In the genomic region with DNA sequence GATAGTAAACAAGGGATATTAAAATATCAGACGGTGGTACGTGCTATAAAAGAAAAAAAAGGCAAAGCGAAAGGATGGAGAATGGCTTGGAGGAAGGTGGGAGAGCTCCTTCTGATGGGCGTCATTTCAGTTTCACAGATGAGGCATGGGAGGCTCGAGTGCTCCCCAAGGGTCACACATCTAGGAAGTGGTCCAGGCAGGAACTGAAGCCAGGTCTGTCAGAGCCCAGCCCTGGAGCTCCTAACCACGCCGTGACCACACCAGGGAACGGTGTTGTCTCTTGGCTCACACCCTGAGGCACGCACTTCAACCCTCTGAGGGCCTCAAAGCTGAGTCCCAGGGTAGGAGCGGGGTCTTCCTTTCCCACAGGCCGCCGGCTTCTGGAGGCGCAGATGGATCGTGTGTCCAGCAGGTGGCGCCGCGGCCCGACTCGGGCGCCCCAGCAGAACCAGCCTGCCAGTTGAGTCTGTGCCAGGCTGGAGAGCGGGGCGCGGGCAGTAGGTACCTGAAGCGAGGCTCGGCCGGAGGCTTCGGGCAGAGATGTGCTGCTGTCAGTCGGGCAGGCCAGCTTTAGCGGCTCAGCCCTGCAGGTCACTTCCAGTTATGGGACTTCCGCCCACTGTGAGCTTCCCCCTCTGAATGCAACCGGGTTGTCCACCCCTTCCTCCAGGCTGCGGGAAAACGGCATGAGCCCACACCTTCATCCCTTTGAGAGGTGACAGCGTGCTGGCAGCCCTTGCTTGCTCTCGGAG, we compare ENCODE assay signal across 8 cellular contexts.
DNase-seq lines count a peak whose midpoint lies in the region; ATAC-seq, FAIRE-seq and TF ChIP-seq lines count a peak whose summit lies in the region.

No MANE protein-coding gene starts in this region.

- peaks cover 0 to 18% (median 7%) of the 10 kb centered on the region in 3 donors for H3K4me1 ChIP-seq in esophagus squamous epithelium

- DNase-seq in AG08396 (ENCODE audit: low spot score) (peak; percentile 87), GM18507 (ENCODE audit: extremely low spot score, insufficient read length, low read depth) (peak; percentile 46), NCI-H524 treated with DMSO at 0.1 percent for 48 hours (lab: John Stamatoyannopoulos, UW) (peak; percentile 29), esophagus squamous epithelium (lab: John Stamatoyannopoulos, UW) (no peak), myocyte (ENCODE audit: low read depth) (peak; percentile 65)
- DNase-seq in activated CD8-positive, alpha-beta memory T cell treated with anti-CD3 and anti-CD28 coated beads for 24 hours = peak; percentile 78
- peak; percentile 9 for DNase-seq in stimulated activated naive CD4-positive, alpha-beta T cell treated with Interleukin-2 at 50 U/mL for 16 hours (lab: John Stamatoyannopoulos, UW)

- no peak for FAIRE-seq in GM18507 (lab: Jason Lieb, UNC)

- no peak overlapping the region for H3K27ac ChIP-seq in esophagus squamous epithelium

- peaks cover 0 to 34% (median 0%) of the 10 kb centered on the region in 4 donors for H3K27me3 ChIP-seq in esophagus squamous epithelium

- peak overlapping the region in 2 of 4 donors; percentile 16 to 56 for H3K4me3 ChIP-seq in esophagus squamous epithelium

- intact Hi-C loops in esophagus squamous epithelium (cut with DNase I) = loop anchor here (10.0 kb wide), 1 partner anchor 274 kb away; no protein-coding TSS in a partner anchor

- H3K36me3 ChIP-seq in esophagus squamous epithelium = no peaks in the 10 kb centered on the region

- TF ChIP-seq CTCF in esophagus squamous epithelium (IDR thresholded peaks at IDR 0.05) = peak; percentile 55 to 94 (median 85)

- H3K9me3 ChIP-seq in esophagus squamous epithelium = peaks cover 0 to 6% (median 0%) of the 10 kb centered on the region in 3 donors

- no peak for ATAC-seq in GM19452 (IDR thresholded peaks at IDR 0.05; ENCODE audit: unreplicated experiment)

- no peak for TF ChIP-seq POLR2A in esophagus squamous epithelium (IDR thresholded peaks at IDR 0.05)

- 16 to 28% methylated on average over 8 to 10 of the region's 35 CpGs for WGBS in esophagus squamous epithelium, 2 donors
